8 cellular contexts compared by ENCODE assay signal in the genomic region with DNA sequence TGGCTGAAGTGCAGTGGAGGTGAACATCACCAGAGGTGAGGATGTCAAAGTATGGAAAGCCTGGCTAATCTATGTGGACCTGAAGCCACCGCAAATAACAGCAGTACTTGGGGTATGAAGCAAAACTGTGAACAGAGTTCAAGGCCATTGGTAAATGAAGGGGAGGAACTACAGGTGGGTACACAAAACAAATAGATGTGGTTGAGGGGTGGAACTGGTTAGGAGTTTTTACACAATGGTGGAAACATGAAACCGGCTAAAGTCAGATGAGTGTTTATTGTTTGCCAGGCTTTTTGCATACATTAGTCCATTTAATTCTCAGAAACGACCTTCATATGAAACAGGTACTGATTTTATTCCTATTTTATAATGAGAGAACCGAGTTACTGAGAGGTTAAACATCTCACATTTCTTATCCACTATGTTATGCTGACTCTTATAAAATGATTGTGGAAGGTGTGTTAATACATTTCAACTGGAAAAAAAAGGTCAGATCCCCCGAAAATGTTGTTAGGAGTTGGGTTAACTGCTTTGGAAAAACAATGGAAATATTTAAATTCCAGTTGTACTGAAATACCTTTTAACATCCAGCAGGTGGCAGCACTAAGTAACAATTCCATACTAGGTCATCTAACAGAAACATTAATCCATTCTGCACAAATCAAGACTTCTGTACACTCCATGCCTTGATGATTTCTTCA. TPM values are rescaled to one million over a fixed set of nuclear protein-coding genes. Genes with fewer than 3 reads are reported as not detected.
A peak's percentile ranks its signal among the peaks of the same experiment; 100 is the strongest.
DNase-seq lines count a peak whose midpoint lies in the region; ATAC-seq and TF ChIP-seq lines count a peak whose summit lies in the region.

No MANE protein-coding gene starts in this region.

- TF ChIP-seq CTCF in cardiac muscle cell (IDR thresholded peaks at IDR 0.05; ENCODE audit: low read depth, low read length) (peak; percentile 63), LNCaP clone FGC (IDR thresholded peaks at IDR 0.05; ENCODE audit: control insufficient read depth, extremely low read depth, insufficient read depth) (peak; percentile 57), gastrocnemius medialis (IDR thresholded peaks at IDR 0.05 in 4 of 5, conservative IDR thresholded peaks at IDR 0.05 in 1 of 5) (peak; percentile 13 to 71 (median 52))

- no peaks in the 10 kb centered on the region for H3K9me3 ChIP-seq in cardiac muscle cell (ENCODE audit: low read depth)
- no peaks in the 10 kb centered on the region for H3K9me3 ChIP-seq in SK-N-MC (ENCODE audit: low read depth, low read length)
- H3K9me3 ChIP-seq in gastrocnemius medialis, result no peaks in the 10 kb centered on the region

- H3K4me1 ChIP-seq in cardiac muscle cell (ENCODE audit: low read depth) (no peaks in the 10 kb centered on the region), gastrocnemius medialis (no peaks in the 10 kb centered on the region)

- no peak overlapping the region for H3K27ac ChIP-seq in cardiac muscle cell
- no peak overlapping the region for H3K27ac ChIP-seq in SK-N-MC
- no peak overlapping the region for H3K27ac ChIP-seq in gastrocnemius medialis

- H3K4me1 Mint-ChIP-seq in activated T-cell treated with anti-CD3 and anti-CD28 coated beads, Interleukin-2, amount 50 U/mL, for 24 hours (ENCODE audit: low read depth), result peaks cover 1% of the 10 kb centered on the region

- H3K27me3 ChIP-seq in cardiac muscle cell (no peaks in the 10 kb centered on the region), gastrocnemius medialis (no peaks in the 10 kb centered on the region)

- H3K36me3 ChIP-seq in cardiac muscle cell (peaks cover 25% of the 10 kb centered on the region), SK-N-MC (ENCODE audit: insufficient read depth, low read length) (peaks cover 43% of the 10 kb centered on the region), gastrocnemius medialis (peaks cover 0 to 18% of the 10 kb centered on the region in 2 donors)

- in situ Hi-C loops in gastrocnemius medialis (cut with MboI; ENCODE audit: low sequenced_read_pairs in 4 of 4), result no loop called here

- ATAC-seq in left ventricle myocardium superior, result no peak
- ATAC-seq in gastrocnemius medialis, result no peak
- no peak for ATAC-seq in HG03280 (IDR thresholded peaks at IDR 0.05; ENCODE audit: unreplicated experiment)

- H3K36me3 Mint-ChIP-seq in activated T-cell treated with anti-CD3 and anti-CD28 coated beads, Interleukin-2, amount 50 U/mL, for 24 hours (ENCODE audit: low read depth), result peaks cover 82% of the 10 kb centered on the region

- H3K4me3 ChIP-seq in cardiac muscle cell, result no peak overlapping the region
- H3K4me3 ChIP-seq in LNCaP clone FGC (ENCODE audit: low read depth, low read length), result no peak overlapping the region
- no peak overlapping the region for H3K4me3 ChIP-seq in SK-N-MC
- H3K4me3 ChIP-seq in gastrocnemius medialis, result no peak overlapping the region

- DNase-seq in cardiac muscle cell (ENCODE audit: low read depth in 1 of 2, low spot score in 1 of 2) (peak; percentile 55 to 64), left ventricle myocardium superior (no peak), LNCaP clone FGC (ENCODE audit: low read depth) (peak; percentile 7), SK-N-MC (ENCODE audit: low read depth, low spot score) (peak; percentile 16), fibroblast of the conjunctiva (ENCODE audit: low read depth) (peak; percentile 28), gastrocnemius medialis (no peak)
- DNase-seq in activated T-cell treated with anti-CD3 and anti-CD28 coated beads, Interleukin-2, amount 50 U/mL, for 24 hours, result no peak

- no peak for TF ChIP-seq POLR2A in gastrocnemius medialis (IDR thresholded peaks at IDR 0.05)

- no peak overlapping the region for H3K27ac Mint-ChIP-seq in activated T-cell treated with anti-CD3 and anti-CD28 coated beads, Interleukin-2, amount 50 U/mL, for 24 hours

- H3K9me3 Mint-ChIP-seq in activated T-cell treated with anti-CD3 and anti-CD28 coated beads, Interleukin-2, amount 50 U/mL, for 24 hours, result no peaks in the 10 kb centered on the region

- H3K9ac ChIP-seq in SK-N-MC (ENCODE audit: insufficient read length), result no peak overlapping the region

- no peak overlapping the region for H3K4me3 Mint-ChIP-seq in activated T-cell treated with anti-CD3 and anti-CD28 coated beads, Interleukin-2, amount 50 U/mL, for 24 hours

- intact Hi-C loops in left ventricle myocardium superior (cut with micrococcal nuclease) (no loop called here), gastrocnemius medialis (cut with DNase I; ENCODE audit: low total_unique reads) (no loop called here)

- no peaks in the 10 kb centered on the region for H3K27me3 Mint-ChIP-seq in activated T-cell treated with anti-CD3 and anti-CD28 coated beads, Interleukin-2, amount 50 U/mL, for 24 hours

RNA-seq across cellular contexts. Expression of a gene that starts 44.3 kb away (rescaled TPM):
- total RNA-seq in cardiac muscle cell, result 30.8 and 32.6 TPM in 2 replicates
- polyA plus RNA-seq in cardiac muscle cell, result 39.6 and 43.1 TPM in 2 replicates
- 13.3 TPM for total RNA-seq in left ventricle myocardium superior
- 10 to 100 TPM; 20.2 to 30.3 (median 24.7) TPM for total RNA-seq in gastrocnemius medialis

RNA-seq across cellular contexts. Expression of a gene that starts 56.8 kb away (rescaled TPM):
- total RNA-seq in cardiac muscle cell (15.1 and 18.6 TPM in 2 replicates), left ventricle myocardium superior (6.0 TPM), gastrocnemius medialis (1 to 10 TPM; 6.6 to 9.1 (median 7.0) TPM)
- polyA plus RNA-seq in cardiac muscle cell, result 26.1 and 28.9 TPM in 2 replicates

RNA-seq across cellular contexts. Expression of a gene that starts 56.8 kb away (rescaled TPM):
- 17.7 and 21.8 TPM in 2 replicates for total RNA-seq in cardiac muscle cell
- 14.1 and 21.1 TPM in 2 replicates for polyA plus RNA-seq in cardiac muscle cell
- total RNA-seq in left ventricle myocardium superior, result 10.0 TPM
- 1 to 10 TPM; 4.9 to 9.2 (median 5.8) TPM for total RNA-seq in gastrocnemius medialis

Comparison
In these comparisons a context has a peak if more than half of its experiments do, and no peak if none do; other contexts are left out.
1. DNase-seq: peak in cardiac muscle cell (2 of 2), LNCaP clone FGC (single experiment), SK-N-MC (single experiment) and fibroblast of the conjunctiva (single experiment); none in left ventricle myocardium superior (single experiment), gastrocnemius medialis (0 of 2) and activated T-cell treated with anti-CD3 and anti-CD28 coated beads, Interleukin-2, amount 50 U/mL, for 24 hours (single experiment).
2. Peak in every context shown above with its lines, with median percentiles within 50 percentile points of each other: CTCF ChIP-seq.